In the genomic region with DNA sequence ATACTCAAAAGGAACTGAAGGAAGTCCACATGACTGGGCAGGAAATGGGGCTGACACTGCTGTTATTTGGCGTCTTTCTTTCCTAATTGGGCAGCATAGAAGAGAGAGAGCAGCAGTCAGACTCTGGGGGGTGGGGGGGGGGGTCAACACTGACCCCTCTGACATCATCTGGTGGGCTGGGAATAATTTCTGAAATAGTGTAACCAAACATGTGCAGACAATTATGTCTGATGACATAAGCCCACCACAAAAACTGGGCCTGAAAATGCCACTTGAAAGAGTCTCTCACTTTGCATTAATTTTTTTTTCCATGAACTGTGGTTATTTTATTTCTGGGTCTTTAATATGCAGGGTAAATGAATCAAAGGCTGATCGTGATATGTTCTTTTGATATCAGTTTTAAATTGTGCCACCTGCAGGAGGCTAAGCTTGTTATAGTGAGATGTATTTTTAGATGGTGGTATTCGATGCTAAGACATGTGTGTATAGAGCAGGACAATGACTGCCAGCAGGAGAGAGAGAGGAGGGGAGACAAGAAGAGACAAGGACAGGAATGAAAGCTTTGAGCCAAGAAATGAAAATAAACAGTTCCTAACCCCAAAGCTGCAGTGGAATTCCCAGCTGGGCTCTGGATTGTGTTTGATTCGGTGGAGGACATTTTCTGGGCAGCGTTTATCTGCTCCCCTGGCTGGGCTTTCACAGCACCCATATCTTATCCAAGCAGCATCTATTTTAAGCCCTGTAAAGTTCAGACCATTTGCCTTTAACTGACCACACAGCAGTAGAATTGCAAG, we compare ENCODE assay signal across 17 cellular contexts.
DNase-seq lines count a peak whose midpoint lies in the region; ATAC-seq and TF ChIP-seq lines count a peak whose summit lies in the region.
"Had no signal": no experiment of that assay in that cellular context is flagged by ENCODE, and none has a peak within 500 bp of the region (broad histone marks: within the 10 kb centered on the region; RNA-seq: fewer than 3 reads in every experiment).

No MANE protein-coding gene starts in this region.

- H3K4me2 ChIP-seq in fibroblast of lung (ENCODE audit: extremely low read depth, insufficient read depth, low read length): no peak overlapping the region

- no peak for DNase-seq in Right ventricle myocardium inferior (ENCODE audit: missing footprints)
- no peak for DNase-seq in cardiac septum (ENCODE audit: low spot score)
- DNase-seq in fibroblast of lung (ENCODE audit: low read depth in 2 of 2): peak; percentile 81 to 88
- DNase-seq in aorta: no peak
- no peak for DNase-seq in COLO668 (lab: John Stamatoyannopoulos, UW; ENCODE audit: unreplicated experiment)
- DNase-seq in posterior vena cava (ENCODE audit: low spot score): no peak
- no peak for DNase-seq in iPS-NIHi11 (ENCODE audit: low spot score)
- DNase-seq: activated B cell treated with CpG ODN at 0.5 μM for 24 hours; activated T-cell treated with anti-CD3 and anti-CD28 coated beads, Interleukin-2, amount 50 U/mL, for 4 hours; HCEC 1CT; NCI-H1105; NCI-H748 treated with DMSO at 0.1 percent for 48 hours; SIG-M5 had no signal

- no peaks in the 10 kb centered on the region for H4K20me1 ChIP-seq in fibroblast of lung (ENCODE audit: control insufficient read depth, extremely low read depth, insufficient read depth, low read length)

- H3K9me3 ChIP-seq in fibroblast of lung (ENCODE audit: control insufficient read depth, insufficient read depth, low read depth, low read length) (no peaks in the 10 kb centered on the region), muscle layer of duodenum (ENCODE audit: control insufficient read depth in 1 of 2, low read length in 2 of 2) (no peaks in the 10 kb centered on the region), aorta (ENCODE audit: control insufficient read depth, low read length) (no peaks in the 10 kb centered on the region)

- no peaks in the 10 kb centered on the region for H3K36me3 ChIP-seq in fibroblast of lung (ENCODE audit: control insufficient read depth, insufficient read depth, low read length)
- peaks cover 23 to 31% of the 10 kb centered on the region in 2 donors for H3K36me3 ChIP-seq in muscle layer of duodenum (ENCODE audit: control insufficient read depth in 1 of 2, insufficient read depth in 2 of 2, low read length in 2 of 2)
- peaks cover 0 to 5% of the 10 kb centered on the region in 2 donors for H3K36me3 ChIP-seq in aorta (ENCODE audit: control insufficient read depth in 1 of 2, insufficient read depth in 2 of 2, low read length in 1 of 2)

- WGBS in aorta, 2 donors: 7 to 11% methylated on average over 5 of the region's 5 CpGs

- no peaks in the 10 kb centered on the region for H3K79me2 ChIP-seq in fibroblast of lung (ENCODE audit: control insufficient read depth, insufficient read depth, low read length)

- intact Hi-C loops in Right ventricle myocardium inferior (cut with DNase I) (loop anchor here (2.0 kb wide), 1 partner anchor 89 kb away; no protein-coding TSS in a partner anchor), cardiac septum (cut with DNase I) (loop anchor here (5.0 kb wide), 1 partner anchor 89 kb away; no protein-coding TSS in a partner anchor), aorta (cut with DNase I) (no loop called here), posterior vena cava (cut with DNase I) (no loop called here)

- H3K27ac ChIP-seq in fibroblast of lung (ENCODE audit: insufficient read depth, low read length) (no peak overlapping the region), muscle layer of duodenum (ENCODE audit: low read length) (peak overlapping the region; percentile 36), aorta (ENCODE audit: low read depth in 1 of 2, low read length in 2 of 2) (peak overlapping the region; percentile 48 to 57)

- H3K4me1 ChIP-seq in fibroblast of lung (ENCODE audit: control insufficient read depth, extremely low read depth, insufficient read depth, low read length): peaks cover 7% of the 10 kb centered on the region
- peaks cover 0 to 50% of the 10 kb centered on the region in 2 donors for H3K4me1 ChIP-seq in muscle layer of duodenum (ENCODE audit: control insufficient read depth in 1 of 2, insufficient read depth in 2 of 2, low read length in 2 of 2)
- H3K4me1 ChIP-seq in aorta (ENCODE audit: control insufficient read depth in 1 of 2, insufficient read depth in 2 of 2, low read length in 2 of 2): no peaks in the 10 kb centered on the region

- H3K4me3 ChIP-seq in fibroblast of lung (replicated peaks in 1 of 4; ENCODE audit: control extremely low read depth in 1 of 4, insufficient read depth in 1 of 4, low read depth in 3 of 4, low read length in 4 of 4): no peak overlapping the region
- no peak overlapping the region for H3K4me3 ChIP-seq in muscle layer of duodenum (ENCODE audit: low read depth in 1 of 2, low read length in 2 of 2)
- H3K4me3 ChIP-seq in aorta (ENCODE audit: low read length in 2 of 2): peak overlapping the region in 1 of 2 donors; percentile 28
- H3K4me3 ChIP-seq: GM12878 had no signal

- H3K9ac ChIP-seq in fibroblast of lung (ENCODE audit: insufficient read depth, low read length): no peak overlapping the region

- TF ChIP-seq CTCF in fibroblast of lung (conservative IDR thresholded peaks at IDR 0.05 in 1 of 2, IDR thresholded peaks at IDR 0.05 in 1 of 2; ENCODE audit: low read depth in 1 of 2, low read length in 2 of 2): peak in 1 of 2 donors; percentile 8

- ATAC-seq in Right ventricle myocardium inferior (peak; percentile 87), aorta (ENCODE audit: low FRiP score) (peak; percentile 41)
- ATAC-seq: activated T-cell treated with anti-CD3 and anti-CD28 coated beads, Interleukin-2, amount 50 U/mL, for 4 hours; esophagus mucosa; GM12878; left lobe of liver had no signal

- no peak overlapping the region for H2AFZ ChIP-seq in fibroblast of lung (ENCODE audit: low read length)

- no peaks in the 10 kb centered on the region for H3K27me3 ChIP-seq in fibroblast of lung (ENCODE audit: control insufficient read depth, insufficient read depth, low read length)
- no peaks in the 10 kb centered on the region for H3K27me3 ChIP-seq in muscle layer of duodenum (ENCODE audit: low read depth, low read length)
- no peaks in the 10 kb centered on the region for H3K27me3 ChIP-seq in aorta (ENCODE audit: control insufficient read depth in 1 of 2, insufficient read depth in 2 of 2, low read length in 1 of 2)

Comparison
In these comparisons a context has a peak if more than half of its experiments do, and no peak if none do; other contexts are left out.
1. DNase-seq: peak in fibroblast of lung (2 of 2); none in Right ventricle myocardium inferior (single experiment), cardiac septum (single experiment), aorta (0 of 2), COLO668 (single experiment), posterior vena cava (single experiment) and iPS-NIHi11 (single experiment).
2. intact Hi-C loops: an anchor here in Right ventricle myocardium inferior (2.0 kb wide) and cardiac septum (5.0 kb wide); none called in aorta and posterior vena cava.